In the genomic region with DNA sequence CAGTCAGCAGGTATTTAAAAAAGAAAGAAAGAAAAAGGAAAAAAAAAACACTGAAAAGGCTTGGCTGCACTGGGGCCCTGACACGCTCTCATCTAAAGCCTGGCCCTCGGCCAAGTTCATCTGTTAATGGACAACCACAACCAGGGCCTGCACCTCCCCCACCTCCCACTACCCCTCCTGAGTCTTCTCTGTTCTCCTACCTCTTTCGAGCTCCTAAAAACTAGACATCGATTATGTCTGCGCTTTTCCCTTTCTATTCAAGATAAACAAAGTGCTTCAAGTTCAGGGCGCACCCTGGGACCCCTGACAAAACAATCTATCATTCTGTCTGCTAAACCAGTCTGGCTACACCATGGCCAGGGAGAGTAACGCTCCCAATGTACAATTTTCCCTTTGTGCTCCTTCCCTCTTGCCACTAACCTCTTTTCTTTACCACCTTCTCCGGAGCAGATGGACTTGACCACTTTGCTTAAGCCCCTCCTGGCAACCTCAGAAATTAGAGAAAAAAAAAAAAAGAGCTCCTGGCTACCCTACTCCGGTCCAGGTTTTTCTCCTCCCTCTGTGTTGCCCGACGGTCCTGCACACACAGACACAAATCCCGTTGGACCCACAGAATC, we compare ENCODE assay signal across 8 cellular contexts. TPM values are rescaled to one million over a fixed set of nuclear protein-coding genes. Genes with fewer than 3 reads are reported as not detected.
DNase-seq lines count a peak whose midpoint lies in the region; ATAC-seq and TF ChIP-seq lines count a peak whose summit lies in the region.

No MANE protein-coding gene starts in this region.

- WGBS in suprapubic skin = 13% methylated on average over 12 of the region's 12 CpGs

- H3K27ac ChIP-seq in suprapubic skin = peak overlapping the region; percentile 70

- no peak for TF ChIP-seq POLR2A in suprapubic skin (IDR thresholded peaks at IDR 0.05)

- no peaks in the 10 kb centered on the region for H3K36me3 ChIP-seq in suprapubic skin

- H3K9me3 ChIP-seq in suprapubic skin = no peaks in the 10 kb centered on the region

- ATAC-seq in GM19438 (IDR thresholded peaks at IDR 0.05; ENCODE audit: low read depth, unreplicated experiment) (peak; percentile 65), HG03354 (IDR thresholded peaks at IDR 0.05; ENCODE audit: poor library complexity, severe bottlenecking, unreplicated experiment) (peak; percentile 73)

- no peak for TF ChIP-seq CTCF in epithelial cell of proximal tubule (conservative IDR thresholded peaks at IDR 0.05; ENCODE audit: low read depth, low read length)
- TF ChIP-seq CTCF in suprapubic skin (IDR thresholded peaks at IDR 0.05) = no peak

- peaks cover 73% of the 10 kb centered on the region for H3K4me1 ChIP-seq in suprapubic skin

- H3K27me3 ChIP-seq in suprapubic skin = peaks cover 18% of the 10 kb centered on the region

- no peak for TF ChIP-seq EP300 in suprapubic skin (IDR thresholded peaks at IDR 0.05)

- H3K4me3 ChIP-seq in epithelial cell of proximal tubule (ENCODE audit: low read depth, low read length) = peak overlapping the region; percentile 39
- peak overlapping the region; percentile 29 for H3K4me3 ChIP-seq in suprapubic skin

- DNase-seq in NCI-H526 (lab: John Stamatoyannopoulos, UW) (peak; percentile 70 to 90), epithelial cell of proximal tubule (ENCODE audit: low read depth) (no peak), suprapubic skin (ENCODE audit: low spot score in 2 of 2) (no peak), cortex of kidney (lab: John Stamatoyannopoulos, UW) (no peak), mesenteric fat pad (ENCODE audit: low spot score) (no peak)
- no peak for DNase-seq in activated CD4-positive, alpha-beta T cell treated with anti-CD3 and anti-CD28 coated beads for 1 hour

RNA-seq across cellular contexts. Expression of gene BCL11A, which starts 22.7 kb away (rescaled TPM):
- total RNA-seq in epithelial cell of proximal tubule = 3.5 and 4.4 TPM in 2 replicates
- 100 to 1,000 TPM in 2 of 4 donors, 10 to 100 TPM in 2; 67.1 to 222 (median 113) TPM for total RNA-seq in suprapubic skin
- 0.64 TPM for total RNA-seq in mesenteric fat pad

Comparison
In these comparisons a context has a peak if more than half of its experiments do, and no peak if none do; other contexts are left out.
1. DNase-seq: peak in NCI-H526 (2 of 2); none in epithelial cell of proximal tubule (single experiment), suprapubic skin (0 of 2), cortex of kidney (single experiment), mesenteric fat pad (single experiment) and activated CD4-positive, alpha-beta T cell treated with anti-CD3 and anti-CD28 coated beads for 1 hour (single experiment).
2. RNA of gene BCL11A, which starts 22.7 kb away (total RNA-seq): 67.1 to 222 TPM in suprapubic skin; 3.5 to 4.4 TPM in epithelial cell of proximal tubule and 0.64 TPM in mesenteric fat pad (single experiment); every median in the first group is over 10 times any median in the second.